32 cellular contexts compared by ENCODE assay signal in genomic region chr7:42084263-42084662, GRCh38.
"Had no signal": no experiment of that assay in that cellular context is flagged by ENCODE, and none has a peak within 500 bp of the region (broad histone marks: within the 10 kb centered on the region; RNA-seq: fewer than 3 reads in every experiment).

No MANE protein-coding gene starts in this region.

- DNase-seq: activated B cell treated with CpG ODN at 0.5 μM for 24 hours; activated CD4-positive, alpha-beta T cell treated with anti-CD3 and anti-CD28 coated beads for 48 hours; activated CD4-positive, alpha-beta T cell treated with anti-CD3 and anti-CD28 coated beads, Interleukin-2, amount 50 U/mL, for 1 hour; activated CD4-positive, alpha-beta T cell treated with anti-CD3 and anti-CD28 coated beads, Interleukin-2, amount 50 U/mL, for 48 hours; activated CD8-positive, alpha-beta memory T cell treated with anti-CD3 and anti-CD28 coated beads for 24 hours; activated CD8-positive, alpha-beta T cell treated with anti-CD3 and anti-CD28 coated beads for 36 hours; activated effector memory CD4-positive, alpha-beta T cell treated with Interleukin-2 at 50 U/mL for 16 hours; activated gamma-delta T cell treated with Interleukin-2 at 50 U/mL for 16 hours; activated naive CD4-positive, alpha-beta T cell treated with Interleukin-2 at 50 U/mL for 16 hours; activated naive CD8-positive, alpha-beta T cell treated with anti-CD3 and anti-CD28 coated beads, Interleukin-2, amount 10 ng/mL, durations not matched to agents 7 days and 5 days; activated T-cell treated with anti-CD3 and anti-CD28 coated beads, Interleukin-2, amount 50 U/mL, for 4 hours; amniotic stem cell; anterior cingulate cortex; central memory CD4-positive, alpha-beta T cell; cerebellar nuclear complex; colonic mucosa; effector CD8-positive, alpha-beta T cell; foreskin keratinocyte; gastrocnemius medialis; heart right ventricle; SW 1271; T-cell; T-helper 9 cell; WERI-Rb-1 had no signal

- H3K27me3 ChIP-seq: breast epithelium, cardiac muscle cell, colonic mucosa, foreskin keratinocyte, gastrocnemius medialis, heart right ventricle had no signal

- ATAC-seq: activated CD4-positive, CD25-positive, alpha-beta regulatory T cell treated with anti-CD3 and anti-CD28 coated beads, Interleukin-2, amount 50 U/mL, for 24 hours; activated CD8-positive, alpha-beta T cell treated with anti-CD3 and anti-CD28 coated beads for 36 hours; activated naive CD4-positive, alpha-beta T cell treated with anti-CD3 and anti-CD28 coated beads, Interleukin-2, amount 50 U/mL, for 72 hours; activated T-cell treated with anti-CD3 and anti-CD28 coated beads, Interleukin-2, amount 50 U/mL, for 4 hours; activated T-helper 17 cell treated with anti-CD3 and anti-CD28 coated beads, Interleukin-2, amount 50 U/mL, for 72 hours; esophagus mucosa; foreskin keratinocyte; gastrocnemius medialis; heart right ventricle; T-cell had no signal

- H3K4me1 Mint-ChIP-seq: activated B cell treated with CpG ODN at 0.5 μM for 24 hours; activated naive CD8-positive, alpha-beta T cell treated with anti-CD3 and anti-CD28 coated beads, Interleukin-2, amount 10 ng/mL, durations not matched to agents 7 days and 5 days; activated T-helper 17 cell treated with anti-CD3 and anti-CD28 coated beads, Interleukin-2, amount 50 U/mL, for 72 hours; T-cell had no signal

- H3K27me3 Mint-ChIP-seq: activated CD8-positive, alpha-beta T cell treated with anti-CD3 and anti-CD28 coated beads for 36 hours; brain had no signal

- H3K36me3 Mint-ChIP-seq: activated naive CD4-positive, alpha-beta T cell treated with anti-CD3 and anti-CD28 coated beads, Interleukin-2, amount 50 U/mL, for 72 hours; activated naive CD8-positive, alpha-beta T cell treated with anti-CD3 and anti-CD28 coated beads, Interleukin-2, amount 10 ng/mL, durations not matched to agents 7 days and 5 days; T-cell had no signal

- H3K4me1 ChIP-seq: breast epithelium, colonic mucosa, foreskin keratinocyte had no signal

- H3K4me3 ChIP-seq: breast epithelium, cardiac muscle cell, colonic mucosa, gastrocnemius medialis, heart right ventricle had no signal

- H3K36me3 ChIP-seq: breast epithelium, cardiac muscle cell, colonic mucosa, gastrocnemius medialis, heart right ventricle, WERI-Rb-1 had no signal

- H3K9me3 ChIP-seq: breast epithelium, colonic mucosa, gastrocnemius medialis, heart right ventricle had no signal

- H3K9me3 Mint-ChIP-seq: activated B cell treated with CpG ODN at 0.5 μM for 24 hours; activated CD8-positive, alpha-beta T cell treated with anti-CD3 and anti-CD28 coated beads for 36 hours; activated naive CD4-positive, alpha-beta T cell treated with anti-CD3 and anti-CD28 coated beads, Interleukin-2, amount 50 U/mL, for 72 hours; activated naive CD8-positive, alpha-beta T cell treated with anti-CD3 and anti-CD28 coated beads, Interleukin-2, amount 10 ng/mL, durations not matched to agents 7 days and 5 days; activated T-cell treated with anti-CD3 and anti-CD28 coated beads, Interleukin-2, amount 50 U/mL, for 4 hours; brain; T-helper 1 cell treated with Interleukin-12 subunit alpha and Interleukin-12 subunit beta and Interleukin-4 antibody, amounts not matched to agents 30 μg/mL and 1 μg/mL, for 36 hours had no signal

- H3K27ac ChIP-seq: breast epithelium, cardiac muscle cell, colonic mucosa, foreskin keratinocyte, gastrocnemius medialis, heart right ventricle, WERI-Rb-1 had no signal

- H3K27ac Mint-ChIP-seq: activated B cell treated with CpG ODN at 0.5 μM for 24 hours; activated CD8-positive, alpha-beta T cell treated with anti-CD3 and anti-CD28 coated beads for 36 hours; activated naive CD4-positive, alpha-beta T cell treated with anti-CD3 and anti-CD28 coated beads, Interleukin-2, amount 50 U/mL, for 72 hours; activated naive CD8-positive, alpha-beta T cell treated with anti-CD3 and anti-CD28 coated beads, Interleukin-2, amount 10 ng/mL, durations not matched to agents 7 days and 5 days; activated T-helper 17 cell treated with anti-CD3 and anti-CD28 coated beads, Interleukin-2, amount 50 U/mL, for 72 hours; T-cell; T-helper 1 cell treated with Interleukin-12 subunit alpha and Interleukin-12 subunit beta and Interleukin-4 antibody, amounts not matched to agents 30 μg/mL and 1 μg/mL, for 36 hours had no signal

- H3K4me3 Mint-ChIP-seq: activated B cell treated with CpG ODN at 0.5 μM for 24 hours; activated CD8-positive, alpha-beta T cell treated with anti-CD3 and anti-CD28 coated beads for 36 hours; activated naive CD8-positive, alpha-beta T cell treated with anti-CD3 and anti-CD28 coated beads, Interleukin-2, amount 10 ng/mL, durations not matched to agents 7 days and 5 days; activated T-cell treated with anti-CD3 and anti-CD28 coated beads, Interleukin-2, amount 50 U/mL, for 4 hours; activated T-helper 17 cell treated with anti-CD3 and anti-CD28 coated beads, Interleukin-2, amount 50 U/mL, for 72 hours; brain; T-cell; T-helper 1 cell treated with Interleukin-12 subunit alpha and Interleukin-12 subunit beta and Interleukin-4 antibody, amounts not matched to agents 30 μg/mL and 1 μg/mL, for 36 hours had no signal
